8 cellular contexts compared by ENCODE assay signal in genomic region chr1:17075470-17076255, GRCh38. TPM values are rescaled to one million over a fixed set of nuclear protein-coding genes. Genes with fewer than 3 reads are reported as not detected.
DNase-seq lines count a peak whose midpoint lies in the region; ATAC-seq and TF ChIP-seq lines count a peak whose summit lies in the region.

No MANE protein-coding gene starts in this region.

- H2AFZ ChIP-seq in H9 (ENCODE audit: low read length) = no peak overlapping the region

- no peaks in the 10 kb centered on the region for H3K79me2 ChIP-seq in H9 (ENCODE audit: insufficient read depth, low read length)

- H4K8ac ChIP-seq in H9 (replicated peaks; ENCODE audit: insufficient read length, low read depth, low read length) = no peak overlapping the region

- peaks cover 0 to 5% of the 10 kb centered on the region in 2 experiments; a peak in 2 of 5 replicates for H3K9me3 Mint-ChIP-seq in H9

- no peak overlapping the region for H2BK120ac ChIP-seq in H9 (ENCODE audit: low read depth, low read length, poor library complexity, severe bottlenecking)

- H4K5ac ChIP-seq in H9 (ENCODE audit: insufficient read length, low read depth, low read length) = no peak overlapping the region

- peak overlapping the region in 2 of 3 experiments; percentile 66 to 76; a peak in 2 of 7 replicates for H3K27ac Mint-ChIP-seq in H9

- DNase-seq in CMK (ENCODE audit: low read depth) (peak; percentile 48), H9 (peak; percentile 87), UCSD-AML1 (lab: John Stamatoyannopoulos, UW; ENCODE audit: unreplicated experiment) (peak; percentile 24), kidney epithelial cell (ENCODE audit: low read depth) (no peak), ovary (no peak)
- no peak for DNase-seq in activated effector memory CD4-positive, alpha-beta T cell treated with Interleukin-2 at 50 U/mL for 16 hours

- H3K36me3 ChIP-seq in kidney epithelial cell (ENCODE audit: control insufficient read depth, insufficient read depth, low read length) (no peaks in the 10 kb centered on the region), ovary (no peaks in the 10 kb centered on the region)

- no peaks in the 10 kb centered on the region for H3K23me2 ChIP-seq in H9 (ENCODE audit: insufficient read length, low read depth, low read length, poor library complexity, severe bottlenecking)

- H2AK5ac ChIP-seq in H9 (ENCODE audit: insufficient read length, low read length) = no peak overlapping the region

- ATAC-seq in HG03025 (IDR thresholded peaks at IDR 0.05; ENCODE audit: low FRiP score, unreplicated experiment) = no peak
- ATAC-seq in HG03108 (IDR thresholded peaks at IDR 0.05; ENCODE audit: unreplicated experiment) = no peak

- H3K27me3 Mint-ChIP-seq in H9 (ENCODE audit: low read depth) = no peaks in the 10 kb centered on the region

- intact Hi-C loops in ovary (cut with DNase I) = no loop called here

- H3K18ac ChIP-seq in H9 (ENCODE audit: insufficient read length, low read depth, low read length) = no peak overlapping the region

- H3K4me3 ChIP-seq in kidney epithelial cell (ENCODE audit: low read depth, low read length) (no peak overlapping the region), ovary (no peak overlapping the region)

- no peak for TF ChIP-seq POLR2A in ovary (IDR thresholded peaks at IDR 0.05)

- no CpG with 5 or more reads among the region's 17 CpGs for WGBS in H9 (ENCODE audit: extremely low coverage, insufficient read length, low lambda C conversion rate)
- WGBS in ovary, 3 donors = 68 to 78% (median 72%) methylated on average over 17 of the region's 17 CpGs

- H3K56ac ChIP-seq in H9 (ENCODE audit: insufficient read length, low read depth, low read length) = no peak overlapping the region

- no peak overlapping the region for H3K4ac ChIP-seq in H9 (ENCODE audit: low read depth, low read length)

- H3K9me3 ChIP-seq in H9 (ENCODE audit: control insufficient read depth, low read depth, low read length) (no peaks in the 10 kb centered on the region), ovary (no peaks in the 10 kb centered on the region)

- H4K20me1 ChIP-seq in H9 (ENCODE audit: control insufficient read depth, insufficient read depth, insufficient read length) = no peaks in the 10 kb centered on the region

- H3K23ac ChIP-seq in H9 (ENCODE audit: insufficient read length, low read depth, low read length) = no peak overlapping the region

- H3K4me3 Mint-ChIP-seq in H9 = no peak overlapping the region; a peak in 2 of 5 replicates

- no peak overlapping the region for H2BK15ac ChIP-seq in H9 (ENCODE audit: low read depth, low read length)

- H2BK20ac ChIP-seq in H9 (ENCODE audit: low read depth, low read length, poor library complexity, severe bottlenecking) = no peak overlapping the region

- H3K9ac ChIP-seq in H9 (ENCODE audit: extremely low read depth, insufficient read length, low read length) = no peak overlapping the region

- H3K4me1 Mint-ChIP-seq in H9 = peaks cover 2 to 5% of the 10 kb centered on the region in 2 experiments; a peak in 3 of 4 replicates

- H3K27me3 ChIP-seq in H9 (ENCODE audit: insufficient read depth, low read length) (no peaks in the 10 kb centered on the region), kidney epithelial cell (ENCODE audit: control insufficient read depth, insufficient read depth, low read length) (no peaks in the 10 kb centered on the region), ovary (no peaks in the 10 kb centered on the region)

- no peak for TF ChIP-seq EP300 in ovary (IDR thresholded peaks at IDR 0.05)

- no peak overlapping the region for H3K4me2 ChIP-seq in H9 (ENCODE audit: insufficient read depth, insufficient read length, low read length)

- H3T11ph ChIP-seq in H9 (ENCODE audit: low read length) = no peak overlapping the region

- no peaks in the 10 kb centered on the region for H3K79me1 ChIP-seq in H9 (ENCODE audit: insufficient read depth, low read depth, low read length, poor library complexity, severe bottlenecking)

- H3K4me1 ChIP-seq in H9 (ENCODE audit: insufficient read depth, low read length) (no peaks in the 10 kb centered on the region), ovary (ENCODE audit: insufficient read depth) (no peaks in the 10 kb centered on the region)

- no peak overlapping the region for H4K91ac ChIP-seq in H9 (ENCODE audit: insufficient read length, low read depth, low read length)

- no peak overlapping the region for H2BK12ac ChIP-seq in H9 (ENCODE audit: insufficient read length, low read depth, low read length)

- no peak overlapping the region for H2BK5ac ChIP-seq in H9 (ENCODE audit: insufficient read length, low read length)

- TF ChIP-seq CTCF in H9 (conservative IDR thresholded peaks at IDR 0.05) (peak; percentile 74), kidney epithelial cell (IDR thresholded peaks at IDR 0.05; ENCODE audit: insufficient read depth, low read length, poor library complexity, severe bottlenecking) (peak; percentile 32), ovary (IDR thresholded peaks at IDR 0.05) (no peak)

- peaks cover 0 to 4% (median 4%) of the 10 kb centered on the region in 3 experiments; a peak in 1 of 7 replicates for H3K36me3 Mint-ChIP-seq in H9 (ENCODE audit: insufficient read depth in 1 of 3, low read depth in 3 of 3)

- no peak overlapping the region for H3K27ac ChIP-seq in H9 (ENCODE audit: insufficient read length, low read depth, low read length)
- H3K27ac ChIP-seq in ovary = no peak overlapping the region

- H3K14ac ChIP-seq in H9 (ENCODE audit: insufficient read depth, low read length) = no peak overlapping the region

RNA-seq across cellular contexts. Expression of gene SDHB, which starts 21.8 kb away (rescaled TPM):
- 76.7 and 77.5 TPM in 2 replicates for total RNA-seq in H9 (2021)
- total RNA-seq in kidney epithelial cell = 109 and 122 TPM in 2 replicates
- 10 to 100 TPM; 51.9 to 77.7 (median 56.5) TPM for total RNA-seq in ovary
- polyA plus RNA-seq in ovary = 100 to 1,000 TPM in 1 of 2 donors, 10 to 100 TPM in 1; 66.0 to 120 TPM

RNA-seq across cellular contexts. Expression of gene PADI2, which starts 43.6 kb away (rescaled TPM):
- total RNA-seq in H9 (2021) (3.0 and 3.9 TPM in 2 replicates), kidney epithelial cell (6.4 and 8.1 TPM in 2 replicates), ovary (1 to 10 TPM in 3 of 7 donors, under 1 TPM in 4; 0.18 to 5.2 (median 0.55) TPM)
- polyA plus RNA-seq in ovary = 1 to 10 TPM in 1 of 2 donors, under 1 TPM in 1; 0.07 to 1.2 TPM

Comparison
In these comparisons a context has a peak if more than half of its experiments do, and no peak if none do; other contexts are left out.
1. DNase-seq: peak in CMK (single experiment), H9 (single experiment) and UCSD-AML1 (single experiment); none in kidney epithelial cell (single experiment), ovary (0 of 5) and activated effector memory CD4-positive, alpha-beta T cell treated with Interleukin-2 at 50 U/mL for 16 hours (single experiment).
2. CTCF ChIP-seq: peak in H9 (single experiment) and kidney epithelial cell (single experiment); none in ovary (0 of 3).